In genomic region chr3:18778602-18779001, GRCh38 we compare ENCODE assay signal across 17 cellular contexts.
DNase-seq lines count a peak whose midpoint lies in the region; ATAC-seq, FAIRE-seq and TF ChIP-seq lines count a peak whose summit lies in the region.
"Had no signal": no experiment of that assay in that cellular context is flagged by ENCODE, and none has a peak within 500 bp of the region (broad histone marks: within the 10 kb centered on the region; RNA-seq: fewer than 3 reads in every experiment).

No MANE protein-coding gene starts in this region.

- intact Hi-C loops in activated naive CD4-positive, alpha-beta T cell treated with anti-CD3 and anti-CD28 coated beads for 36 hours (cut with micrococcal nuclease) = no loop called here
- intact Hi-C loops in OCI-LY7 (cut with micrococcal nuclease; ENCODE audit: unreplicated experiment) = no loop called here
- intact Hi-C loops in activated T-helper 2 cell treated with anti-CD3 and anti-CD28 coated beads, Interferon-gamma antibody, Interleukin-2, Interleukin-4, amounts not matched to agents 10 μg/mL and 5 μg/mL and 100 μg/mL, durations not matched to agents 14 hours and 24 hours and 36 hours (cut with micrococcal nuclease) = loop anchor here (2.0 kb wide), 1 partner anchor 34 kb away; no protein-coding TSS in a partner anchor
- intact Hi-C loops in HepG2 (cut with micrococcal nuclease; ENCODE audit: unreplicated experiment) = no loop called here

- in situ Hi-C loops in HepG2 (cut with HindIII; ENCODE audit: extremely low pct_ligation_motif_present, low pct_unique_long_range_greater_than_20kb) = no loop called here

- TF ChIP-seq CTCF in OCI-LY7 (conservative IDR thresholded peaks at IDR 0.05; ENCODE audit: low read length) (no peak), HepG2 (CRISPR knock-in tag; IDR thresholded peaks at IDR 0.05) (no peak)

- H3K9ac ChIP-seq in HepG2 (ENCODE audit: insufficient read depth, low read depth, low read length) = no peak overlapping the region
- H3K9ac ChIP-seq: GM23248 had no signal

- H3K4me1 ChIP-seq in OCI-LY7 (ENCODE audit: insufficient read depth, low read length, poor library complexity, severe bottlenecking) = peaks cover 10% of the 10 kb centered on the region
- no peaks in the 10 kb centered on the region for H3K4me1 ChIP-seq in HepG2 (ENCODE audit: insufficient read depth, low read length)

- H3K79me2 ChIP-seq in OCI-LY7 (ENCODE audit: insufficient read depth, low read depth, low read length) (no peaks in the 10 kb centered on the region), HepG2 (ENCODE audit: insufficient read depth, low read length) (no peaks in the 10 kb centered on the region)

- no peak for TF ChIP-seq RAD21 in HepG2 (CRISPR knock-in tag; IDR thresholded peaks at IDR 0.05)

- peak overlapping the region; percentile 68 for H3K27ac Mint-ChIP-seq in activated naive CD4-positive, alpha-beta T cell treated with anti-CD3 and anti-CD28 coated beads for 36 hours
- peak overlapping the region; percentile 89 for H3K27ac Mint-ChIP-seq in activated T-helper 2 cell treated with anti-CD3 and anti-CD28 coated beads, Interferon-gamma antibody, Interleukin-2, Interleukin-4, amounts not matched to agents 10 μg/mL and 5 μg/mL and 100 μg/mL, durations not matched to agents 14 hours and 24 hours and 36 hours
- peak overlapping the region; percentile 40 for H3K27ac Mint-ChIP-seq in stimulated activated effector memory CD8-positive, alpha-beta T cell treated with anti-CD3 and anti-CD28 coated beads, Interleukin-12 subunit alpha, Interleukin-12 subunit beta, amount 100 ng/mL, for 72 hours
- H3K27ac Mint-ChIP-seq: B cell; CD8-positive, alpha-beta memory T cell had no signal

- FAIRE-seq in HepG2 (lab: Jason Lieb, UNC) = no peak

- 1% methylated on average over 2 of the region's 2 CpGs for WGBS in HepG2 (ENCODE audit: low lambda C conversion rate)

- BruUV-seq in OCI-LY7 (replicated peaks; lab: Mats Ljungman, UMichigan) (no TSS peak), HepG2 (replicated peaks; lab: Mats Ljungman, UMichigan) (no TSS peak)

- no peak overlapping the region for H3K4me3 ChIP-seq in OCI-LY7 (ENCODE audit: low read depth, low read length, poor library complexity, severe bottlenecking)
- H3K4me3 ChIP-seq in HepG2 (replicated peaks in 1 of 3; ENCODE audit: insufficient read depth in 1 of 3, low read depth in 2 of 3, low read length in 3 of 3) = no peak overlapping the region
- H3K4me3 ChIP-seq: GM23248 had no signal

- peak overlapping the region; percentile 50 for H3K4me3 Mint-ChIP-seq in activated naive CD4-positive, alpha-beta T cell treated with anti-CD3 and anti-CD28 coated beads for 36 hours
- H3K4me3 Mint-ChIP-seq in activated T-helper 2 cell treated with anti-CD3 and anti-CD28 coated beads, Interferon-gamma antibody, Interleukin-2, Interleukin-4, amounts not matched to agents 10 μg/mL and 5 μg/mL and 100 μg/mL, durations not matched to agents 14 hours and 24 hours and 36 hours (ENCODE audit: low read depth) = peak overlapping the region; percentile 60
- H3K4me3 Mint-ChIP-seq in stimulated activated effector memory CD8-positive, alpha-beta T cell treated with anti-CD3 and anti-CD28 coated beads, Interleukin-12 subunit alpha, Interleukin-12 subunit beta, amount 100 ng/mL, for 72 hours = peak overlapping the region; percentile 43
- H3K4me3 Mint-ChIP-seq: B cell had no signal

- no peak for TF ChIP-seq EP300 in HepG2 (IDR thresholded peaks at IDR 0.05; ENCODE audit: low read depth in 2 of 2, low read length in 2 of 2)
- no peak for TF ChIP-seq EP300 in HepG2 (CRISPR knock-in tag; IDR thresholded peaks at IDR 0.05; ENCODE audit: borderline replicate concordance)

- H3K9me3 ChIP-seq in OCI-LY7 (ENCODE audit: low read length) (no peaks in the 10 kb centered on the region), HepG2 (ENCODE audit: low read length) (no peaks in the 10 kb centered on the region)

- no peaks in the 10 kb centered on the region for H4K20me1 ChIP-seq in OCI-LY7 (ENCODE audit: insufficient read depth, low read length)
- H4K20me1 ChIP-seq in HepG2 (ENCODE audit: insufficient read depth, low read length) = no peaks in the 10 kb centered on the region

- no peak for TF ChIP-seq POLR2A in HepG2 (IDR thresholded peaks at IDR 0.05; ENCODE audit: insufficient read depth in 1 of 2, low read depth in 2 of 2, low read length in 2 of 2)

- H3K9me3 Mint-ChIP-seq in activated naive CD4-positive, alpha-beta T cell treated with anti-CD3 and anti-CD28 coated beads for 36 hours = no peaks in the 10 kb centered on the region
- H3K9me3 Mint-ChIP-seq in activated T-helper 2 cell treated with anti-CD3 and anti-CD28 coated beads, Interferon-gamma antibody, Interleukin-2, Interleukin-4, amounts not matched to agents 10 μg/mL and 5 μg/mL and 100 μg/mL, durations not matched to agents 14 hours and 24 hours and 36 hours = no peaks in the 10 kb centered on the region
- H3K9me3 Mint-ChIP-seq in stimulated activated effector memory CD8-positive, alpha-beta T cell treated with anti-CD3 and anti-CD28 coated beads, Interleukin-12 subunit alpha, Interleukin-12 subunit beta, amount 100 ng/mL, for 72 hours = no peaks in the 10 kb centered on the region
- H3K9me3 Mint-ChIP-seq: CD8-positive, alpha-beta memory T cell had no signal

- ATAC-seq in stimulated activated effector memory CD8-positive, alpha-beta T cell treated with anti-CD3 and anti-CD28 coated beads, Interleukin-12 subunit alpha, Interleukin-12 subunit beta, amount 100 ng/mL, for 72 hours = peak; percentile 87
- no peak for ATAC-seq in HepG2
- ATAC-seq: HCT116, PC-3 had no signal

- H3K36me3 ChIP-seq in OCI-LY7 (ENCODE audit: insufficient read depth, low read length) = no peaks in the 10 kb centered on the region
- H3K36me3 ChIP-seq in HepG2 (replicated peaks in 1 of 2; ENCODE audit: control insufficient read depth in 1 of 2, insufficient read depth in 2 of 2, low read length in 2 of 2) = no peaks in the 10 kb centered on the region

- CTCF ChIA-PET in activated naive CD4-positive, alpha-beta T cell treated with anti-CD3 and anti-CD28 coated beads for 36 hours (lab: Charles Lee) = interaction anchor here (0.7 to 1.8 kb wide), 2 partner anchors 21 to 131 kb away, joined by 3 to 4 read pairs; no protein-coding TSS in a partner anchor
- CTCF ChIA-PET in OCI-LY7 (lab: Charles Lee; ENCODE audit: unreplicated experiment) (no interaction called here), HepG2 (lab: Yijun Ruan, JAX; ENCODE audit: low intra/inter-chr PET ratio, low total read pairs) (no interaction called here)

- peaks cover 53% of the 10 kb centered on the region for H3K4me1 Mint-ChIP-seq in activated naive CD4-positive, alpha-beta T cell treated with anti-CD3 and anti-CD28 coated beads for 36 hours (ENCODE audit: low read depth)
- H3K4me1 Mint-ChIP-seq in activated T-helper 2 cell treated with anti-CD3 and anti-CD28 coated beads, Interferon-gamma antibody, Interleukin-2, Interleukin-4, amounts not matched to agents 10 μg/mL and 5 μg/mL and 100 μg/mL, durations not matched to agents 14 hours and 24 hours and 36 hours (ENCODE audit: low read depth) = peaks cover 35% of the 10 kb centered on the region
- peaks cover 23% of the 10 kb centered on the region for H3K4me1 Mint-ChIP-seq in stimulated activated effector memory CD8-positive, alpha-beta T cell treated with anti-CD3 and anti-CD28 coated beads, Interleukin-12 subunit alpha, Interleukin-12 subunit beta, amount 100 ng/mL, for 72 hours
- H3K4me1 Mint-ChIP-seq: B cell had no signal

- H3K27me3 ChIP-seq in HepG2 (ENCODE audit: control insufficient read depth in 1 of 2, insufficient read depth in 2 of 2, low read length in 2 of 2) = no peaks in the 10 kb centered on the region

- H3K27ac ChIP-seq in OCI-LY7 (ENCODE audit: low read depth, low read length, poor library complexity, severe bottlenecking) (no peak overlapping the region), HepG2 (ENCODE audit: extremely low read length, insufficient read depth, low read length) (no peak overlapping the region)
- H3K27ac ChIP-seq: GM23248 had no signal

- no peaks in the 10 kb centered on the region for H3K9me2 ChIP-seq in OCI-LY7 (ENCODE audit: insufficient read depth, low read length)

- H3K4me2 ChIP-seq in OCI-LY7 (ENCODE audit: low read length) (no peak overlapping the region), HepG2 (ENCODE audit: low read depth, low read length) (no peak overlapping the region)

- no peaks in the 10 kb centered on the region for H3K27me3 Mint-ChIP-seq in activated naive CD4-positive, alpha-beta T cell treated with anti-CD3 and anti-CD28 coated beads for 36 hours (ENCODE audit: low read depth)
- H3K27me3 Mint-ChIP-seq in activated T-helper 2 cell treated with anti-CD3 and anti-CD28 coated beads, Interferon-gamma antibody, Interleukin-2, Interleukin-4, amounts not matched to agents 10 μg/mL and 5 μg/mL and 100 μg/mL, durations not matched to agents 14 hours and 24 hours and 36 hours (ENCODE audit: low read depth) = no peaks in the 10 kb centered on the region

- no peak for DNase-seq in activated naive CD4-positive, alpha-beta T cell treated with anti-CD3 and anti-CD28 coated beads for 36 hours
- DNase-seq in activated naive CD4-positive, alpha-beta T cell treated with anti-CD3 and anti-CD28 coated beads, Interleukin-2, amount 50 U/mL, for 16 hours = no peak
- DNase-seq in OCI-LY7 (ENCODE audit: low spot score) (no peak), KG1 (lab: John Stamatoyannopoulos, UW) (no peak), HepG2 (ENCODE audit: low spot score) (no peak)
- DNase-seq in activated T-helper 2 cell treated with anti-CD3 and anti-CD28 coated beads, Interferon-gamma antibody, Interleukin-2, Interleukin-4, amounts not matched to agents 10 μg/mL and 5 μg/mL and 100 μg/mL, durations not matched to agents 14 hours and 24 hours and 36 hours (ENCODE audit: low spot score) = no peak
- DNase-seq in stimulated activated effector memory CD8-positive, alpha-beta T cell treated with anti-CD3 and anti-CD28 coated beads, Interleukin-12 subunit alpha, Interleukin-12 subunit beta, amount 100 ng/mL, for 72 hours (ENCODE audit: low spot score in 2 of 2) = no peak
- DNase-seq: GM23248; NCI-H1048; NCI-H146; NCI-H226; NCI-H526 treated with DMSO at 0.1 percent for 48 hours; NK-92 treated with Interleukin-12 subunit alpha and Interleukin-12 subunit beta, amount 100 ng/mL, for 24 hours; PC-3 had no signal

- H2AFZ ChIP-seq in OCI-LY7 (ENCODE audit: low read length) (peak overlapping the region; percentile 13; the same call in 1 of the 2 replicates), HepG2 (ENCODE audit: low read length) (no peak overlapping the region)
- H2AFZ ChIP-seq: GM23248 had no signal

- H3K36me3 Mint-ChIP-seq in activated naive CD4-positive, alpha-beta T cell treated with anti-CD3 and anti-CD28 coated beads for 36 hours (ENCODE audit: low read depth) = no peaks in the 10 kb centered on the region
- H3K36me3 Mint-ChIP-seq in activated T-helper 2 cell treated with anti-CD3 and anti-CD28 coated beads, Interferon-gamma antibody, Interleukin-2, Interleukin-4, amounts not matched to agents 10 μg/mL and 5 μg/mL and 100 μg/mL, durations not matched to agents 14 hours and 24 hours and 36 hours (ENCODE audit: low read depth) = no peaks in the 10 kb centered on the region
- H3K36me3 Mint-ChIP-seq in stimulated activated effector memory CD8-positive, alpha-beta T cell treated with anti-CD3 and anti-CD28 coated beads, Interleukin-12 subunit alpha, Interleukin-12 subunit beta, amount 100 ng/mL, for 72 hours = no peaks in the 10 kb centered on the region
- H3K36me3 Mint-ChIP-seq: CD8-positive, alpha-beta memory T cell had no signal

- POLR2A ChIA-PET in OCI-LY7 (lab: Charles Lee) (no interaction called here), HepG2 (lab: Yijun Ruan, JAX) (no interaction called here)
